8 cellular contexts compared by ENCODE assay signal in genomic region chr19:9913237-9914000, GRCh38. TPM values are rescaled to one million over a fixed set of nuclear protein-coding genes. Genes with fewer than 3 reads are reported as not detected.
DNase-seq lines count a peak whose midpoint lies in the region; ATAC-seq and TF ChIP-seq lines count a peak whose summit lies in the region.

No MANE protein-coding gene starts in this region.

- intact Hi-C loops in Panc1 (cut with micrococcal nuclease; ENCODE audit: unreplicated experiment) (no loop called here), left ventricle myocardium inferior (cut with micrococcal nuclease) (no loop called here), gastrocnemius medialis (cut with DNase I; ENCODE audit: low total_unique reads) (no loop called here)

- DNase-seq in DMS 273 (lab: John Stamatoyannopoulos, UW; ENCODE audit: unreplicated experiment) (peak; percentile 58), DMS 273 treated with DMSO at 0.1 percent for 48 hours (lab: John Stamatoyannopoulos, UW) (no peak), Panc1 (ENCODE audit: low read depth, low spot score) (no peak), left ventricle myocardium inferior (peak; percentile 25), gastrocnemius medialis (no peak), RPMI8226 (no peak), NCI-H1048 (lab: John Stamatoyannopoulos, UW) (no peak), kidney glomerular epithelial cell (lab: John Stamatoyannopoulos, UW) (no peak)

- H3K4me3 ChIP-seq in Panc1 (ENCODE audit: low read depth in 2 of 2, low read length in 2 of 2): peak overlapping the region; percentile 44 to 45
- H3K4me3 ChIP-seq in left ventricle myocardium inferior: peak overlapping the region; percentile 66
- H3K4me3 ChIP-seq in gastrocnemius medialis: peak overlapping the region; percentile 47 to 56 (median 53)

- H3K27ac ChIP-seq in Panc1 (ENCODE audit: low read length) (no peak overlapping the region), left ventricle myocardium inferior (replicated peaks) (no peak overlapping the region), gastrocnemius medialis (no peak overlapping the region)

- POLR2A ChIA-PET in Panc1 (lab: Charles Lee): no interaction called here

- no peaks in the 10 kb centered on the region for H3K4me1 ChIP-seq in Panc1 (ENCODE audit: control insufficient read depth, insufficient read depth, low read length)
- H3K4me1 ChIP-seq in left ventricle myocardium inferior: peaks cover 21% of the 10 kb centered on the region
- peaks cover 0 to 4% of the 10 kb centered on the region in 2 donors for H3K4me1 ChIP-seq in gastrocnemius medialis

- no peaks in the 10 kb centered on the region for H3K36me3 ChIP-seq in Panc1 (ENCODE audit: control insufficient read depth, insufficient read depth, low read length)
- H3K36me3 ChIP-seq in left ventricle myocardium inferior: no peaks in the 10 kb centered on the region
- no peaks in the 10 kb centered on the region for H3K36me3 ChIP-seq in gastrocnemius medialis

- no peak for TF ChIP-seq CTCF in Panc1 (IDR thresholded peaks at IDR 0.05)
- TF ChIP-seq CTCF in left ventricle myocardium inferior (IDR thresholded peaks at IDR 0.05; ENCODE audit: borderline replicate concordance): no peak
- no peak for TF ChIP-seq CTCF in gastrocnemius medialis (IDR thresholded peaks at IDR 0.05 in 4 of 5, conservative IDR thresholded peaks at IDR 0.05 in 1 of 5)

- H3K27me3 ChIP-seq in Panc1 (ENCODE audit: control insufficient read depth, insufficient read depth, low read length) (no peaks in the 10 kb centered on the region), left ventricle myocardium inferior (ENCODE audit: low read depth) (peaks cover 99% of the 10 kb centered on the region), gastrocnemius medialis (peaks cover 25 to 31% (median 30%) of the 10 kb centered on the region in 3 donors)

- BruUV-seq in Panc1 (replicated peaks; lab: Mats Ljungman, UMichigan): no TSS peak

- TF ChIP-seq POLR2A in gastrocnemius medialis (IDR thresholded peaks at IDR 0.05): no peak

- CTCF ChIA-PET in Panc1 (lab: Charles Lee): no interaction called here

- in situ Hi-C loops in Panc1 (cut with HindIII; ENCODE audit: low pct_unique_long_range_greater_than_20kb, low sequenced_read_pairs) (no loop called here), gastrocnemius medialis (cut with MboI; ENCODE audit: low sequenced_read_pairs in 4 of 4) (no loop called here)

- ATAC-seq in Panc1 (peak; percentile 61), gastrocnemius medialis (no peak)

- H3K9me3 ChIP-seq in Panc1 (ENCODE audit: control insufficient read depth, insufficient read depth, low read depth, low read length): no peaks in the 10 kb centered on the region
- H3K9me3 ChIP-seq in left ventricle myocardium inferior (replicated peaks): no peaks in the 10 kb centered on the region
- H3K9me3 ChIP-seq in gastrocnemius medialis: no peaks in the 10 kb centered on the region

RNA-seq across cellular contexts. Expression of gene OLFM2, which starts 22.9 kb away (rescaled TPM):
- total RNA-seq in Panc1 (2021; ENCODE audit: unreplicated experiment): 9.7 TPM
- 11.9 TPM for polyA plus RNA-seq in Panc1 (2012; ENCODE audit: insufficient read length)
- 1.7 TPM for total RNA-seq in left ventricle myocardium inferior
- under 1 TPM in 2 of 4 donors, not detected in 2; 0.25 to 0.78 TPM for total RNA-seq in gastrocnemius medialis

Comparison
In these comparisons a context has a peak if more than half of its experiments do, and no peak if none do; other contexts are left out.
1. DNase-seq: peak in DMS 273 (single experiment) and left ventricle myocardium inferior (single experiment); none in DMS 273 treated with DMSO at 0.1 percent for 48 hours (single experiment), Panc1 (single experiment), gastrocnemius medialis (0 of 2), RPMI8226 (single experiment), NCI-H1048 (single experiment) and kidney glomerular epithelial cell (single experiment).
2. Peak in every context shown above with its lines, with median percentiles within 50 percentile points of each other: H3K4me3 ChIP-seq.